In genomic region chr10:14665304-14665703, GRCh38 we compare ENCODE assay signal across 9 cellular contexts.
A peak's percentile ranks its signal among the peaks of the same experiment; 100 is the strongest.
DNase-seq lines count a peak whose midpoint lies in the region; ATAC-seq lines count a peak whose summit lies in the region.
"Had no signal": no experiment of that assay in that cellular context is flagged by ENCODE, and none has a peak within 500 bp of the region (broad histone marks: within the 10 kb centered on the region; RNA-seq: fewer than 3 reads in every experiment).

No MANE protein-coding gene starts in this region.

- H3K27ac Mint-ChIP-seq in natural killer cell treated with Interleukin-12 subunit alpha and Interleukin-12 subunit beta and Interleukin-15 and Interleukin-18, amount 100 ng/mL, for 72 hours: peak overlapping the region; percentile 85 to 89

- ATAC-seq in natural killer cell treated with Interleukin-12 subunit alpha and Interleukin-12 subunit beta and Interleukin-15 and Interleukin-18, amount 100 ng/mL, for 72 hours: peak; percentile 86 to 88
- ATAC-seq in HG03159 (IDR thresholded peaks at IDR 0.05; ENCODE audit: unreplicated experiment): no peak
- ATAC-seq in aorta (ENCODE audit: low FRiP score): no peak

- H3K9me3 ChIP-seq in aorta (ENCODE audit: control insufficient read depth, low read length): no peaks in the 10 kb centered on the region

- H3K4me3 Mint-ChIP-seq in natural killer cell treated with Interleukin-12 subunit alpha and Interleukin-12 subunit beta and Interleukin-15 and Interleukin-18, amount 100 ng/mL, for 72 hours: peak overlapping the region; percentile 61

- no peaks in the 10 kb centered on the region for H3K27me3 Mint-ChIP-seq in natural killer cell treated with Interleukin-12 subunit alpha and Interleukin-12 subunit beta and Interleukin-15 and Interleukin-18, amount 100 ng/mL, for 72 hours

- intact Hi-C loops in aorta (cut with DNase I): no loop called here

- DNase-seq in activated CD4-positive, alpha-beta T cell treated with anti-CD3 and anti-CD28 coated beads for 48 hours: peak; percentile 32
- DNase-seq in activated CD4-positive, alpha-beta T cell treated with anti-CD3 and anti-CD28 coated beads, Interleukin-2, amount 50 U/mL, for 48 hours: no peak
- DNase-seq in NCI-H1694 (lab: John Stamatoyannopoulos, UW) (peak; percentile 75), astrocyte of the hippocampus (ENCODE audit: low read depth, low spot score) (peak; percentile 14), aorta (no peak), EL (no peak)
- DNase-seq in natural killer cell treated with Interleukin-12 subunit alpha and Interleukin-12 subunit beta and Interleukin-15 and Interleukin-18, amount 100 ng/mL, for 72 hours (ENCODE audit: low spot score): peak; percentile 76
- DNase-seq: AML-193 had no signal

- no peak overlapping the region for H3K4me3 ChIP-seq in aorta (ENCODE audit: low read length in 2 of 2)

- no peak overlapping the region for H3K27ac ChIP-seq in aorta (ENCODE audit: low read depth in 1 of 2, low read length in 2 of 2)

- H3K4me1 ChIP-seq in aorta (ENCODE audit: control insufficient read depth in 1 of 2, insufficient read depth in 2 of 2, low read length in 2 of 2): no peaks in the 10 kb centered on the region

- no peaks in the 10 kb centered on the region for H3K27me3 ChIP-seq in aorta (ENCODE audit: control insufficient read depth in 1 of 2, insufficient read depth in 2 of 2, low read length in 1 of 2)

- peaks cover 30% of the 10 kb centered on the region for H3K36me3 Mint-ChIP-seq in natural killer cell treated with Interleukin-12 subunit alpha and Interleukin-12 subunit beta and Interleukin-15 and Interleukin-18, amount 100 ng/mL, for 72 hours

- 0 to 2% methylated on average over 1 of the region's 1 CpG for WGBS in aorta, 2 donors

- peaks cover 75 to 80% of the 10 kb centered on the region in 2 donors for H3K4me1 Mint-ChIP-seq in natural killer cell treated with Interleukin-12 subunit alpha and Interleukin-12 subunit beta and Interleukin-15 and Interleukin-18, amount 100 ng/mL, for 72 hours (ENCODE audit: low read depth in 2 of 2)

- no peaks in the 10 kb centered on the region for H3K36me3 ChIP-seq in aorta (ENCODE audit: control insufficient read depth in 1 of 2, insufficient read depth in 2 of 2, low read length in 1 of 2)

- peaks cover 19% of the 10 kb centered on the region for H3K9me3 Mint-ChIP-seq in natural killer cell treated with Interleukin-12 subunit alpha and Interleukin-12 subunit beta and Interleukin-15 and Interleukin-18, amount 100 ng/mL, for 72 hours

Comparison
In these comparisons a context has a peak if more than half of its experiments do, and no peak if none do; other contexts are left out.
1. DNase-seq: peak in activated CD4-positive, alpha-beta T cell treated with anti-CD3 and anti-CD28 coated beads for 48 hours (single experiment), NCI-H1694 (single experiment), astrocyte of the hippocampus (single experiment) and natural killer cell treated with Interleukin-12 subunit alpha and Interleukin-12 subunit beta and Interleukin-15 and Interleukin-18, amount 100 ng/mL, for 72 hours (single experiment); none in activated CD4-positive, alpha-beta T cell treated with anti-CD3 and anti-CD28 coated beads, Interleukin-2, amount 50 U/mL, for 48 hours (0 of 2), aorta (0 of 2) and EL (single experiment).
2. ATAC-seq: peak in natural killer cell treated with Interleukin-12 subunit alpha and Interleukin-12 subunit beta and Interleukin-15 and Interleukin-18, amount 100 ng/mL, for 72 hours (2 of 2); none in HG03159 (single experiment) and aorta (single experiment).